Comparison of ENCODE assay signal across 8 cellular contexts in the genomic region with DNA sequence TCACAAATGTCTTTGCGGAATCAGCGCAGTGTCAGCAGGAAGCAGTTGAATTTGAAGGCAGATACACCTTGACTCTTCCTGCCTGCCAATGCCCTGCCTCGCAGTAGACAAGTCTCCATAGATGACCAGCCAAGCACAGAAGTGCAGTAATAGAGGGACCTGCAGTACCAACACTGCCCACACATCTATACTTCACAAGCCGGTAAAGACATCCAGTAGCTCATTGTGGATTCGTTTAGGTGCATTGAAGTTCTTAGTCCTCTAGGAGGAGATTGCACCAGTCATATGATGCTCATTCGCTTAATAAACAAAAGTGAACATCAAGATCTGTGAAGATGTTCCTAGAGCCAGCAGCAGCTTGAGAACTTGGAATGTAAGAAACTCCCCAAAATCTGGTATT. TPM values are rescaled to one million over a fixed set of nuclear protein-coding genes. Genes with fewer than 3 reads are reported as not detected.
A peak's percentile ranks its signal among the peaks of the same experiment; 100 is the strongest.
DNase-seq lines count a peak whose midpoint lies in the region; ATAC-seq, FAIRE-seq and TF ChIP-seq lines count a peak whose summit lies in the region.

No MANE protein-coding gene starts in this region.

- no peak overlapping the region for H4K8ac ChIP-seq in neuronal stem cell (ENCODE audit: low read depth, low read length)

- no peak for FAIRE-seq in kidney (lab: Jason Lieb, UNC)

- BruUV-seq in PC-3 (replicated peaks; lab: Mats Ljungman, UMichigan), result no TSS peak

- no peaks in the 10 kb centered on the region for H3K9me2 ChIP-seq in PC-3 (replicated peaks; ENCODE audit: low read length)

- H3K4me2 ChIP-seq in PC-3 (ENCODE audit: low read length) (no peak overlapping the region), neuronal stem cell (ENCODE audit: insufficient read depth, low read length, poor library complexity, severe bottlenecking) (no peak overlapping the region)

- H2BK120ac ChIP-seq in neuronal stem cell (ENCODE audit: low read depth, low read length), result no peak overlapping the region

- no peak overlapping the region for H3K23ac ChIP-seq in neuronal stem cell (ENCODE audit: low read depth, low read length, poor library complexity)

- intact Hi-C loops in PC-3 (cut with micrococcal nuclease), result loop anchor here (1.0 kb wide), 1 partner anchor 10 kb away; no protein-coding TSS in a partner anchor
- intact Hi-C loops in kidney (cut with DNase I), result no loop called here
- intact Hi-C loops in tibial artery (cut with DNase I; ENCODE audit: low total_unique reads), result loop anchor here (10.0 kb wide), 1 partner anchor 67 kb away; no protein-coding TSS in a partner anchor

- DNase-seq in PC-3, result peak; percentile 59
- no peak for DNase-seq in kidney epithelial cell (ENCODE audit: low read depth)
- no peak for DNase-seq in kidney
- DNase-seq in neuronal stem cell (ENCODE audit: low spot score), result no peak
- no peak for DNase-seq in tibial artery

- H3K36me3 ChIP-seq in PC-3 (ENCODE audit: low read depth, low read length) (no peaks in the 10 kb centered on the region), kidney epithelial cell (ENCODE audit: control insufficient read depth, insufficient read depth, low read length) (no peaks in the 10 kb centered on the region), kidney (ENCODE audit: control insufficient read depth in 1 of 2, insufficient read depth in 2 of 2, low read length in 2 of 2) (no peaks in the 10 kb centered on the region), neuronal stem cell (replicated peaks in 1 of 2; ENCODE audit: control insufficient read depth in 2 of 2, insufficient read depth in 2 of 2, low read length in 2 of 2) (no peaks in the 10 kb centered on the region), tibial artery (no peaks in the 10 kb centered on the region)

- H4K91ac ChIP-seq in neuronal stem cell (ENCODE audit: low read depth, low read length, poor library complexity), result no peak overlapping the region

- peak; percentile 63 for ATAC-seq in GM18499 (IDR thresholded peaks at IDR 0.05; ENCODE audit: insufficient read depth, unreplicated experiment)
- peak; percentile 77 for ATAC-seq in HG02763 (IDR thresholded peaks at IDR 0.05; ENCODE audit: unreplicated experiment)
- ATAC-seq in PC-3, result peak; percentile 76

- no peak overlapping the region for H3K4ac ChIP-seq in neuronal stem cell (ENCODE audit: low read length)

- no peak overlapping the region for H2AK5ac ChIP-seq in neuronal stem cell (ENCODE audit: low read depth, low read length)

- no peaks in the 10 kb centered on the region for H3F3A ChIP-seq in PC-3 (ENCODE audit: low read length, unreplicated experiment)

- TF ChIP-seq CTCF in 22Rv1 (IDR thresholded peaks at IDR 0.05) (peak; percentile 40), PC-3 (conservative IDR thresholded peaks at IDR 0.05; ENCODE audit: low read depth, low read length) (peak; percentile 53), kidney epithelial cell (IDR thresholded peaks at IDR 0.05; ENCODE audit: insufficient read depth, low read length, poor library complexity, severe bottlenecking) (peak; percentile 33), kidney (IDR thresholded peaks at IDR 0.05; ENCODE audit: borderline replicate concordance, extremely low read depth, insufficient read depth) (no peak), tibial artery (IDR thresholded peaks at IDR 0.05) (peak in 1 of 2 experiments; percentile 5)

- no peak overlapping the region for H2BK12ac ChIP-seq in neuronal stem cell (ENCODE audit: low read length)

- no CpG with 5 or more reads among the region's 6 CpGs for WGBS in neuronal stem cell (ENCODE audit: extremely low coverage in 2 of 2, insufficient read length in 2 of 2, insufficient replicate concordance in 1 of 2), 2 donors

- H3K27ac ChIP-seq in 22Rv1, result no peak overlapping the region
- no peak overlapping the region for H3K27ac ChIP-seq in PC-3 (ENCODE audit: low read length)
- no peak overlapping the region for H3K27ac ChIP-seq in kidney (ENCODE audit: low read depth in 2 of 2, low read length in 2 of 2)
- H3K27ac ChIP-seq in neuronal stem cell (replicated peaks; ENCODE audit: low read length), result no peak overlapping the region
- H3K27ac ChIP-seq in tibial artery, result no peak overlapping the region

- no peak overlapping the region for H2BK5ac ChIP-seq in neuronal stem cell (ENCODE audit: low read length)

- H2BK15ac ChIP-seq in neuronal stem cell (ENCODE audit: low read length), result no peak overlapping the region

- H3K18ac ChIP-seq in neuronal stem cell (ENCODE audit: low read length), result no peak overlapping the region

- H3K4me1 ChIP-seq in PC-3 (ENCODE audit: insufficient read depth, low read length), result 0 out of 2 replicates have a peak, but pooled peaks cover 5% of the 10 kb centered on the region
- H3K4me1 ChIP-seq in kidney (ENCODE audit: control insufficient read depth in 1 of 2, insufficient read depth in 1 of 2, low read depth in 1 of 2, low read length in 2 of 2), result peaks cover 0 to 2% of the 10 kb centered on the region in 2 donors
- peaks cover 0 to 2% of the 10 kb centered on the region in 2 donors for H3K4me1 ChIP-seq in neuronal stem cell (ENCODE audit: control insufficient read depth in 2 of 2, insufficient read depth in 1 of 2, low read depth in 1 of 2, low read length in 2 of 2)
- peaks cover 0 to 8% (median 7%) of the 10 kb centered on the region in 4 donors for H3K4me1 ChIP-seq in tibial artery

- H3K79me2 ChIP-seq in PC-3 (ENCODE audit: low read length), result no peaks in the 10 kb centered on the region

- no peak overlapping the region for H3K9ac ChIP-seq in PC-3 (ENCODE audit: low read length)
- no peak overlapping the region for H3K9ac ChIP-seq in kidney (ENCODE audit: low read length in 2 of 2)
- H3K9ac ChIP-seq in neuronal stem cell (ENCODE audit: low read depth, low read length, poor library complexity), result no peak overlapping the region

- H3K14ac ChIP-seq in neuronal stem cell (ENCODE audit: low read length), result no peak overlapping the region

- H3K27me3 ChIP-seq in PC-3 (ENCODE audit: low read length) (peaks cover 3% of the 10 kb centered on the region; the same call in 1 of the 2 replicates), kidney epithelial cell (ENCODE audit: control insufficient read depth, insufficient read depth, low read length) (peaks cover 5% of the 10 kb centered on the region), neuronal stem cell (ENCODE audit: control insufficient read depth in 3 of 3, insufficient read depth in 3 of 3, low read depth in 1 of 3, low read length in 3 of 3) (peaks cover 0 to 20% (median 2%) of the 10 kb centered on the region in 3 experiments), tibial artery (peaks cover 0 to 54% of the 10 kb centered on the region in 2 donors)

- no peaks in the 10 kb centered on the region for H3K9me3 ChIP-seq in PC-3 (ENCODE audit: low read length)
- H3K9me3 ChIP-seq in kidney (ENCODE audit: control insufficient read depth in 1 of 2, low read length in 2 of 2), result no peaks in the 10 kb centered on the region
- no peaks in the 10 kb centered on the region for H3K9me3 ChIP-seq in neuronal stem cell (replicated peaks in 1 of 2; ENCODE audit: control insufficient read depth in 2 of 2, insufficient read depth in 1 of 2, low read depth in 1 of 2, low read length in 2 of 2)
- no peaks in the 10 kb centered on the region for H3K9me3 ChIP-seq in tibial artery

- H3K4me3 ChIP-seq in PC-3 (ENCODE audit: low read length), result no peak overlapping the region
- no peak overlapping the region for H3K4me3 ChIP-seq in kidney epithelial cell (ENCODE audit: low read depth, low read length)
- no peak overlapping the region for H3K4me3 ChIP-seq in kidney (ENCODE audit: low read length in 2 of 2)
- no peak overlapping the region for H3K4me3 ChIP-seq in neuronal stem cell (ENCODE audit: low read length in 2 of 2)
- H3K4me3 ChIP-seq in tibial artery, result no peak overlapping the region

- no peaks in the 10 kb centered on the region for H3K79me1 ChIP-seq in neuronal stem cell (ENCODE audit: low read depth, low read length)

- POLR2A ChIA-PET in PC-3 (lab: Charles Lee; ENCODE audit: unreplicated experiment), result no interaction called here

- H4K20me1 ChIP-seq in PC-3 (ENCODE audit: low read length), result no peaks in the 10 kb centered on the region

- CTCF ChIA-PET in PC-3 (lab: Charles Lee), result interaction anchor here (0.5 to 1.0 kb wide), 5 partner anchors 64 to 420 kb away, joined by 3 to 5 read pairs (median 4); no protein-coding TSS in a partner anchor

- H2AFZ ChIP-seq in PC-3 (ENCODE audit: low read length), result no peak overlapping the region
- H2AFZ ChIP-seq in neuronal stem cell (ENCODE audit: low read length), result no peak overlapping the region

RNA-seq across cellular contexts. Expression of a gene that starts 7.1 kb away (rescaled TPM):
- not detected in 2 replicates for total RNA-seq in PC-3 (2014; rRNA removed)
- total RNA-seq in kidney epithelial cell, result not detected in 2 replicates
- not detected for total RNA-seq in kidney
- not detected for polyA plus RNA-seq in kidney (ENCODE audit: insufficient read depth, low read depth, low replicate concordance)
- not detected for polyA plus RNA-seq in neuronal stem cell (2013, experiment 1 of 2)
- not detected for polyA plus RNA-seq in neuronal stem cell (2013, experiment 2 of 2)

RNA-seq across cellular contexts. Expression of a gene that starts 16.6 kb away (rescaled TPM):
- not detected in 2 replicates for total RNA-seq in PC-3 (2014; rRNA removed)
- not detected in 2 replicates for total RNA-seq in kidney epithelial cell
- total RNA-seq in kidney, result not detected
- not detected for polyA plus RNA-seq in kidney (ENCODE audit: insufficient read depth, low read depth, low replicate concordance)
- not detected for polyA plus RNA-seq in neuronal stem cell (2013, experiment 1 of 2)
- polyA plus RNA-seq in neuronal stem cell (2013, experiment 2 of 2), result not detected

RNA-seq across cellular contexts. Expression of a gene that starts 24.4 kb away (rescaled TPM):
- total RNA-seq in PC-3 (2014; rRNA removed), result not detected in 2 replicates
- not detected in 2 replicates for total RNA-seq in kidney epithelial cell
- total RNA-seq in kidney, result not detected
- polyA plus RNA-seq in kidney (ENCODE audit: insufficient read depth, low read depth, low replicate concordance), result not detected
- polyA plus RNA-seq in neuronal stem cell (2013, experiment 1 of 2), result not detected
- not detected for polyA plus RNA-seq in neuronal stem cell (2013, experiment 2 of 2)

RNA-seq across cellular contexts. Expression of a gene that starts 41.6 kb away (rescaled TPM):
- total RNA-seq in PC-3 (2014; rRNA removed), result not detected in 2 replicates
- total RNA-seq in kidney epithelial cell, result not detected in 2 replicates
- not detected for total RNA-seq in kidney
- not detected for polyA plus RNA-seq in kidney (ENCODE audit: insufficient read depth, low read depth, low replicate concordance)
- not detected for polyA plus RNA-seq in neuronal stem cell (2013, experiment 1 of 2)
- polyA plus RNA-seq in neuronal stem cell (2013, experiment 2 of 2), result not detected

RNA-seq across cellular contexts. Expression of a gene that starts 48.0 kb away (rescaled TPM):
- not detected in 2 replicates for total RNA-seq in PC-3 (2014; rRNA removed)
- total RNA-seq in kidney epithelial cell, result not detected in 2 replicates
- total RNA-seq in kidney, result not detected
- not detected for polyA plus RNA-seq in kidney (ENCODE audit: insufficient read depth, low read depth, low replicate concordance)
- polyA plus RNA-seq in neuronal stem cell (2013, experiment 1 of 2), result not detected
- polyA plus RNA-seq in neuronal stem cell (2013, experiment 2 of 2), result not detected
